13 cellular contexts compared by ENCODE assay signal in genomic region chr2:675051-675450, GRCh38. TPM values are rescaled to one million over a fixed set of nuclear protein-coding genes. Genes with fewer than 3 reads are reported as not detected.
DNase-seq lines count a peak whose midpoint lies in the region; TF ChIP-seq lines count a peak whose summit lies in the region.
"Had no signal": no experiment of that assay in that cellular context is flagged by ENCODE, and none has a peak within 500 bp of the region (broad histone marks: within the 10 kb centered on the region; RNA-seq: fewer than 3 reads in every experiment).

No MANE protein-coding gene starts in this region.

- 70 to 79% (median 74%) methylated on average over 4 of the region's 4 CpGs for WGBS in adrenal gland, 4 donors

- H3K9me3 Mint-ChIP-seq in activated CD4-positive, alpha-beta T cell treated with anti-CD3 and anti-CD28 coated beads, Interleukin-2, amount 10 ng/mL, durations not matched to agents 7 days and 5 days: no peaks in the 10 kb centered on the region
- H3K9me3 Mint-ChIP-seq: central memory CD8-positive, alpha-beta T cell had no signal

- H3K4me3 ChIP-seq in Loucy (ENCODE audit: low read length, poor library complexity, severe bottlenecking) (peak overlapping the region; percentile 75), adrenal gland (no peak overlapping the region), osteoblast (ENCODE audit: insufficient read depth, low read length) (no peak overlapping the region)
- H3K4me3 ChIP-seq: skin epidermis, upper lobe of right lung had no signal

- TF ChIP-seq CTCF in Loucy (conservative IDR thresholded peaks at IDR 0.05; ENCODE audit: low read length) (no peak), adrenal gland (IDR thresholded peaks at IDR 0.05) (no peak), osteoblast (IDR thresholded peaks at IDR 0.05; ENCODE audit: extremely low read depth, low read depth, low read length) (no peak)

- H3K27me3 Mint-ChIP-seq in activated CD4-positive, alpha-beta T cell treated with anti-CD3 and anti-CD28 coated beads, Interleukin-2, amount 10 ng/mL, durations not matched to agents 7 days and 5 days: no peaks in the 10 kb centered on the region
- H3K27me3 Mint-ChIP-seq: central memory CD8-positive, alpha-beta T cell had no signal

- peak overlapping the region in 3 of 5 donors; percentile 99 to 100 (median 99) for H3K27ac ChIP-seq in adrenal gland
- H3K27ac ChIP-seq in osteoblast (ENCODE audit: low read depth, low read length): peak overlapping the region; percentile 71
- H3K27ac ChIP-seq: upper lobe of right lung had no signal

- peak overlapping the region; percentile 50 for H3K9ac ChIP-seq in Loucy (ENCODE audit: low read depth, low read length, poor library complexity, severe bottlenecking)

- H3K9me3 ChIP-seq in Loucy (ENCODE audit: insufficient read depth, low read depth, low read length): no peaks in the 10 kb centered on the region
- no peaks in the 10 kb centered on the region for H3K9me3 ChIP-seq in adrenal gland (replicated peaks in 1 of 3)
- H3K9me3 ChIP-seq in osteoblast (ENCODE audit: low read depth, low read length): no peaks in the 10 kb centered on the region
- H3K9me3 ChIP-seq: upper lobe of right lung had no signal

- H3K4me1 Mint-ChIP-seq in activated CD4-positive, alpha-beta T cell treated with anti-CD3 and anti-CD28 coated beads, Interleukin-2, amount 10 ng/mL, durations not matched to agents 7 days and 5 days: peaks cover 43% of the 10 kb centered on the region

- no peak for DNase-seq in activated CD4-positive, alpha-beta T cell treated with anti-CD3 and anti-CD28 coated beads, Interleukin-2, amount 10 ng/mL, durations not matched to agents 7 days and 5 days
- no peak for DNase-seq in activated CD4-positive, alpha-beta T cell treated with anti-CD3 and anti-CD28 coated beads for 48 hours
- DNase-seq in adrenal gland (peak in 1 of 7 donors; percentile 54), osteoblast (ENCODE audit: insufficient read length, low spot score, missing footprints) (peak; percentile 62), occipital lobe (lab: John Stamatoyannopoulos, UW) (no peak), COR-L47 (lab: John Stamatoyannopoulos, UW) (no peak)
- DNase-seq in stimulated activated CD4-positive, alpha-beta T cell treated with anti-CD3 and anti-CD28 coated beads, Interleukin-4, amount 100 ng/mL, for 1 hour: no peak
- DNase-seq: ACHN, NCI-H2227 treated with DMSO at 0.1 percent for 48 hours, upper lobe of right lung had no signal

- peak overlapping the region; percentile 83 for H3K4me3 Mint-ChIP-seq in activated CD4-positive, alpha-beta T cell treated with anti-CD3 and anti-CD28 coated beads, Interleukin-2, amount 10 ng/mL, durations not matched to agents 7 days and 5 days

- POLR2A ChIA-PET in activated CD4-positive, alpha-beta T cell treated with anti-CD3 and anti-CD28 coated beads, Interleukin-2, amount 10 ng/mL, durations not matched to agents 7 days and 5 days (lab: Charles Lee): no interaction called here

- H3F3A ChIP-seq in Loucy (ENCODE audit: low read depth): no peaks in the 10 kb centered on the region

- no peak for TF ChIP-seq POLR2A in adrenal gland (IDR thresholded peaks at IDR 0.05)

- H3K36me3 ChIP-seq in Loucy (ENCODE audit: insufficient read depth, low read length) (peaks cover 17% of the 10 kb centered on the region; the same call in 1 of the 2 replicates), adrenal gland (replicated peaks in 1 of 2) (peaks cover 0 to 17% of the 10 kb centered on the region in 2 donors), osteoblast (ENCODE audit: insufficient read depth, low read length) (peaks cover 2% of the 10 kb centered on the region)

- intact Hi-C loops in adrenal gland (cut with DNase I): no loop called here

- H3K4me1 ChIP-seq in Loucy (ENCODE audit: insufficient read depth, low read length, poor library complexity, severe bottlenecking) (peaks cover 30% of the 10 kb centered on the region), adrenal gland (replicated peaks in 1 of 2) (peaks cover 4 to 31% of the 10 kb centered on the region in 2 donors), osteoblast (ENCODE audit: insufficient read depth, low read length) (peaks cover 33% of the 10 kb centered on the region)

- peak overlapping the region; percentile 87 for H3K4me2 ChIP-seq in Loucy (ENCODE audit: low read depth, low read length, poor library complexity, severe bottlenecking)
- H3K4me2 ChIP-seq in osteoblast (ENCODE audit: insufficient read depth, low read length): peak overlapping the region; percentile 49

- no peak overlapping the region for H2AFZ ChIP-seq in Loucy (ENCODE audit: low read length)
- H2AFZ ChIP-seq in osteoblast (ENCODE audit: low read length): no peak overlapping the region

- H3K79me2 ChIP-seq in Loucy (ENCODE audit: insufficient read depth, low read length) (peaks cover 52% of the 10 kb centered on the region), osteoblast (ENCODE audit: insufficient read depth, low read length) (peaks cover 25% of the 10 kb centered on the region)

- H3K36me3 Mint-ChIP-seq in activated CD4-positive, alpha-beta T cell treated with anti-CD3 and anti-CD28 coated beads, Interleukin-2, amount 10 ng/mL, durations not matched to agents 7 days and 5 days (ENCODE audit: low read depth): peaks cover 32% of the 10 kb centered on the region

- H4K20me1 ChIP-seq in Loucy (ENCODE audit: insufficient read depth, low read length, poor library complexity, severe bottlenecking) (peaks cover 34% of the 10 kb centered on the region), osteoblast (ENCODE audit: insufficient read depth, low read length) (peaks cover 20% of the 10 kb centered on the region)

- peak overlapping the region; percentile 14 for H3K27ac Mint-ChIP-seq in activated CD4-positive, alpha-beta T cell treated with anti-CD3 and anti-CD28 coated beads, Interleukin-2, amount 10 ng/mL, durations not matched to agents 7 days and 5 days

- H3K9me2 ChIP-seq in Loucy (replicated peaks; ENCODE audit: low read depth, low read length): no peaks in the 10 kb centered on the region

- H3K27me3 ChIP-seq in Loucy (ENCODE audit: insufficient read depth, low read length, poor library complexity, severe bottlenecking) (no peaks in the 10 kb centered on the region), adrenal gland (no peaks in the 10 kb centered on the region), osteoblast (ENCODE audit: insufficient read depth, low read length) (no peaks in the 10 kb centered on the region)
- H3K27me3 ChIP-seq: upper lobe of right lung had no signal

- CTCF ChIA-PET in activated CD4-positive, alpha-beta T cell treated with anti-CD3 and anti-CD28 coated beads, Interleukin-2, amount 10 ng/mL, durations not matched to agents 7 days and 5 days (lab: Charles Lee): no interaction called here

RNA-seq across cellular contexts. Expression of gene TMEM18, which starts 2.2 kb away (rescaled TPM):
- total RNA-seq in activated CD4-positive, alpha-beta T cell treated with anti-CD3 and anti-CD28 coated beads, Interleukin-2, amount 10 ng/mL, durations not matched to agents 7 days and 5 days: 10 to 100 TPM; 30.3 to 31.7 TPM
- 10 to 100 TPM; 17.2 to 39.2 (median 30.6) TPM for total RNA-seq in adrenal gland
- 10 to 100 TPM; 19.0 to 52.8 (median 39.1) TPM for polyA plus RNA-seq in adrenal gland
- 15.0 and 15.9 TPM in 2 replicates for total RNA-seq in osteoblast
- total RNA-seq in occipital lobe: 19.8 TPM
